ENCODE assay signal across 1 cellular context in genomic region chr12:11623382-11623781, GRCh38.
TF ChIP-seq lines count a peak whose summit lies in the region.

No MANE protein-coding gene starts in this region.

TF ChIP-seq in SK-N-SH, 30 proteins besides CTCF, POLR2A, EP300 and RAD21:
- TF ChIP-seq RFX5 (IDR thresholded peaks at IDR 0.05; ENCODE audit: low read length) = no peak
- no peak for TF ChIP-seq NFIC (IDR thresholded peaks at IDR 0.05; ENCODE audit: borderline replicate concordance)
- no peak for TF ChIP-seq PBX3 (IDR thresholded peaks at IDR 0.05)
- TF ChIP-seq SIN3A (IDR thresholded peaks at IDR 0.05; ENCODE audit: borderline replicate concordance, low read depth, low read length) = no peak
